Comparison of ENCODE assay signal across 9 cellular contexts in the genomic region with DNA sequence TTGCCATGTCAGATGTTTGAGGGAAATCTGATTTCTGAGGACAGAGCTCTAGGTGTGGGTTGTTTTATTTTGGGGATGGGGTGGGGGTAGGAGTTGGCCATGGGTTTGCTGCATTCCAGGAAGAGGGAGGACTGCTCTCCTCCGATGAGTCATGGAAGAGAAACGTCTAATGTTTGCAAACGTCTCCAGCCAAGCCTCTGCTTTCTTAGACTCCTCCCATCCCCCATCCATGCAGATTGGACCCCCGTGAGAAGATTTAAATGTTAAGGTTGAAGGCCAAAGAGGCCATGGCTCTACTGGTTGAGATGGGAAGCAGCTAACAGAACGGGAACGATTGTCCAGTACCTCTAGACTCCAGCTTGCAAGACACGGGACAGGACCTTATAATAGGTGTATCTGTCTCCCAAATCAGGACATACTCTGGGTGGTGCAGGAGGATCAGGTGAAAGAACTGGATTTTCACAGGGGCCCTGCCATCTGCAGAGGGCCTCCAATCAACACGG. TPM values are rescaled to one million over a fixed set of nuclear protein-coding genes. Genes with fewer than 3 reads are reported as not detected.
DNase-seq lines count a peak whose midpoint lies in the region; ATAC-seq lines count a peak whose summit lies in the region.
"Had no signal": no experiment of that assay in that cellular context is flagged by ENCODE, and none has a peak within 500 bp of the region (broad histone marks: within the 10 kb centered on the region; RNA-seq: fewer than 3 reads in every experiment).

No MANE protein-coding gene starts in this region.

- intact Hi-C loops in aorta (cut with DNase I), result no loop called here

- H3K27ac ChIP-seq in aorta (ENCODE audit: low read depth in 1 of 2, low read length in 2 of 2), result peak overlapping the region; percentile 86 to 97
- H3K27ac ChIP-seq: ovary had no signal

- ATAC-seq in aorta (ENCODE audit: low FRiP score), result peak; percentile 41

- no peaks in the 10 kb centered on the region for H3K9me3 ChIP-seq in aorta (ENCODE audit: control insufficient read depth, low read length)
- H3K9me3 ChIP-seq: ovary had no signal

- peak; percentile 27 for DNase-seq in NCI-H2227 treated with DMSO at 0.1 percent for 48 hours (lab: John Stamatoyannopoulos, UW)
- DNase-seq in NCI-H2227 (lab: John Stamatoyannopoulos, UW; ENCODE audit: unreplicated experiment), result no peak
- DNase-seq in T47D (ENCODE audit: low read depth in 1 of 2, low spot score in 1 of 2), result peak; percentile 48 to 61
- peak; percentile 26 for DNase-seq in kidney glomerular epithelial cell (lab: John Stamatoyannopoulos, UW)
- DNase-seq in aorta, result no peak
- no peak for DNase-seq in COLO668 (lab: John Stamatoyannopoulos, UW; ENCODE audit: unreplicated experiment)
- DNase-seq in ureter (ENCODE audit: low spot score), result no peak
- no peak for DNase-seq in activated CD4-positive, alpha-beta T cell treated with anti-CD3 and anti-CD28 coated beads, Interleukin-2, amount 50 U/mL, for 4 hours

- in situ Hi-C loops in T47D (cut with HindIII; ENCODE audit: low pct_unique_long_range_greater_than_20kb, low sequenced_read_pairs), result no loop called here

- H3K4me3 ChIP-seq in aorta (ENCODE audit: low read length in 2 of 2), result no peak overlapping the region
- H3K4me3 ChIP-seq: ovary had no signal

- WGBS in aorta, 2 donors, result 17 to 19% methylated on average over 8 of the region's 8 CpGs

- H3K36me3 ChIP-seq in aorta (ENCODE audit: control insufficient read depth in 1 of 2, insufficient read depth in 2 of 2, low read length in 1 of 2), result no peaks in the 10 kb centered on the region
- H3K36me3 ChIP-seq: ovary had no signal

- H3K4me1 ChIP-seq in aorta (ENCODE audit: control insufficient read depth in 1 of 2, insufficient read depth in 2 of 2, low read length in 2 of 2), result peaks cover 4% of the 10 kb centered on the region in 2 donors

- H3K27me3 ChIP-seq in aorta (ENCODE audit: control insufficient read depth in 1 of 2, insufficient read depth in 2 of 2, low read length in 1 of 2), result no peaks in the 10 kb centered on the region
- H3K27me3 ChIP-seq: ovary had no signal

RNA-seq across cellular contexts. Expression of a gene that starts 11.4 kb away (rescaled TPM):
- total RNA-seq in aorta (100 to 1,000 TPM; 231 to 285 TPM), ureter (357 TPM)
- polyA plus RNA-seq in aorta, result 100 to 1,000 TPM in 1 of 2 donors, 10 to 100 TPM in 1; 41.3 to 104 TPM

Comparison
In these comparisons a context has a peak if more than half of its experiments do, and no peak if none do; other contexts are left out.
1. DNase-seq: peak in NCI-H2227 treated with DMSO at 0.1 percent for 48 hours (single experiment), T47D (2 of 2) and kidney glomerular epithelial cell (single experiment); none in NCI-H2227 (single experiment), aorta (0 of 2), COLO668 (single experiment), ureter (single experiment) and activated CD4-positive, alpha-beta T cell treated with anti-CD3 and anti-CD28 coated beads, Interleukin-2, amount 50 U/mL, for 4 hours (0 of 2).